10 cellular contexts compared by ENCODE assay signal in the genomic region with DNA sequence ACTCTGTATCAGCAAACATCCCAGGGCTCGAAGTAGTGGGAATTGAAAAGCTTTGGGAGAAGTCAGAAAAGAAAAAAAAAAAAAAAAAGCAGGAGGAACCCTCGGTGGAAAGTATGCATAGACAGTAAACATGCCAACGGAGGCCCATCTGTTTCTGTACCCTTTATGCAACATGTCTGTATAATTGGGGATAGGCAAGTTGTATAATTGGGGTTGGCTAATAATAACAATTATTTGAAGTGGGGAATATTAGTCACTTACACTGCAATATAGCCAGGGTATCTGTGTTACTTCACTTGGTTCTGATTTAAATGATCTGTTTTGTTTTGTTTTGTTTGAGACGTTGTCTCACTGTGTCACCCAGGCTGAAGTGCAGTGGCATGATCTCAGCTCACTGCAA. TPM values are rescaled to one million over a fixed set of nuclear protein-coding genes. Genes with fewer than 3 reads are reported as not detected.
"Had no signal": no experiment of that assay in that cellular context is flagged by ENCODE, and none has a peak within 500 bp of the region (broad histone marks: within the 10 kb centered on the region; RNA-seq: fewer than 3 reads in every experiment).

No MANE protein-coding gene starts in this region.

- H3K36me3 ChIP-seq: HAP-1 had no signal

- H3K9me3 ChIP-seq: HAP-1 had no signal

- H3K4me2 ChIP-seq: GM23338 had no signal

- H3K9ac ChIP-seq: GM23248 had no signal

- H3K27ac ChIP-seq: GM23248 had no signal

- H3K4me3 ChIP-seq: GM23248, GM23338, HAP-1 had no signal

- DNase-seq: GM23248, GOT3, H7, H9, HCEC 1CT, HFFc6 had no signal

- H2AFZ ChIP-seq: GM23248, GM23338 had no signal

- H3K4me1 ChIP-seq: HAP-1 had no signal

RNA-seq across cellular contexts. Expression of a gene that starts 12.1 kb away (rescaled TPM):
- total RNA-seq: GM23248, H4, H7, HFFc6 had no signal
- polyA plus RNA-seq: GM23248 had no signal

RNA-seq across cellular contexts. Expression of a gene that starts 30.0 kb away (rescaled TPM):
- total RNA-seq: GM23248, GM23338, H1, H4, H7, H9, HFFc6 had no signal
- polyA plus RNA-seq: GM23248, GM23338, H1 had no signal
